Comparison of ENCODE assay signal across 1 cellular context in the genomic region with DNA sequence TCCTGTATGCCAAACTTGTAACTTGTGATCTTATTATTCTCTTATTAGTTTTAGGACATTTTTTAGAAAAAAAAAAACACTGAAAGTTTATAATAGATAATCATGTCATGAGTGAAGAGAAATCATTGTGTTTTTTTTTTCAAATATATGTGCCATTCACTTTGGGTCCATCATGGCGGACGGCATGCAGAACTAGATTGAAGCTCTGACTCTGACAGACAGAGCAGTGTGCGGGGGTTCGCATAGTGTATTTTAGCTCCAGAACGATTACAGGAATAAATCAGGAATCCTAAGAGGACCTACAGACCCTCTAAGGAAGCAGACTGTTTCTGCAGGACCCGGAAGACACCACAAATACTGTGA.
TF ChIP-seq lines count a peak whose summit lies in the region.

No MANE protein-coding gene starts in this region.

TF ChIP-seq in GM12878, 131 proteins besides CTCF, POLR2A, EP300 and RAD21 (continued from another document):
- TF ChIP-seq, protein P1, sequence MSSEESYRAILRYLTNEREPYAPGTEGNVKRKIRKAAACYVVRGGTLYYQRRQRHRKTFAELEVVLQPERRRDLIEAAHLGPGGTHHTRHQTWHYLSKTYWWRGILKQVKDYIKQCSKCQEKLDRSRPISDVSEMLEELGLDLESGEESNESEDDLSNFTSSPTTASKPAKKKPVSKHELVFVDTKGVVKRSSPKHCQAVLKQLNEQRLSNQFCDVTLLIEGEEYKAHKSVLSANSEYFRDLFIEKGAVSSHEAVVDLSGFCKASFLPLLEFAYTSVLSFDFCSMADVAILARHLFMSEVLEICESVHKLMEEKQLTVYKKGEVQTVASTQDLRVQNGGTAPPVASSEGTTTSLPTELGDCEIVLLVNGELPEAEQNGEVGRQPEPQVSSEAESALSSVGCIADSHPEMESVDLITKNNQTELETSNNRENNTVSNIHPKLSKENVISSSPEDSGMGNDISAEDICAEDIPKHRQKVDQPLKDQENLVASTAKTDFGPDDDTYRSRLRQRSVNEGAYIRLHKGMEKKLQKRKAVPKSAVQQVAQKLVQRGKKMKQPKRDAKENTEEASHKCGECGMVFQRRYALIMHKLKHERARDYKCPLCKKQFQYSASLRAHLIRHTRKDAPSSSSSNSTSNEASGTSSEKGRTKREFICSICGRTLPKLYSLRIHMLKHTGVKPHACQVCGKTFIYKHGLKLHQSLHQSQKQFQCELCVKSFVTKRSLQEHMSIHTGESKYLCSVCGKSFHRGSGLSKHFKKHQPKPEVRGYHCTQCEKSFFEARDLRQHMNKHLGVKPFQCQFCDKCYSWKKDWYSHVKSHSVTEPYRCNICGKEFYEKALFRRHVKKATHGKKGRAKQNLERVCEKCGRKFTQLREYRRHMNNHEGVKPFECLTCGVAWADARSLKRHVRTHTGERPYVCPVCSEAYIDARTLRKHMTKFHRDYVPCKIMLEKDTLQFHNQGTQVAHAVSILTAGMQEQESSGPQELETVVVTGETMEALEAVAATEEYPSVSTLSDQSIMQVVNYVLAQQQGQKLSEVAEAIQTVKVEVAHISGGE (CRISPR knock-in tag; IDR thresholded peaks at IDR 0.05): no peak
- TF ChIP-seq EZH2 (IDR thresholded peaks at IDR 0.05; ENCODE audit: borderline replicate concordance, control insufficient read depth, low read depth, low read length): no peak
- no peak for TF ChIP-seq SPI1 (IDR thresholded peaks at IDR 0.05; ENCODE audit: borderline replicate concordance, insufficient read depth, low read depth, low read length)
